Comparison of ENCODE assay signal across 13 cellular contexts in the genomic region with DNA sequence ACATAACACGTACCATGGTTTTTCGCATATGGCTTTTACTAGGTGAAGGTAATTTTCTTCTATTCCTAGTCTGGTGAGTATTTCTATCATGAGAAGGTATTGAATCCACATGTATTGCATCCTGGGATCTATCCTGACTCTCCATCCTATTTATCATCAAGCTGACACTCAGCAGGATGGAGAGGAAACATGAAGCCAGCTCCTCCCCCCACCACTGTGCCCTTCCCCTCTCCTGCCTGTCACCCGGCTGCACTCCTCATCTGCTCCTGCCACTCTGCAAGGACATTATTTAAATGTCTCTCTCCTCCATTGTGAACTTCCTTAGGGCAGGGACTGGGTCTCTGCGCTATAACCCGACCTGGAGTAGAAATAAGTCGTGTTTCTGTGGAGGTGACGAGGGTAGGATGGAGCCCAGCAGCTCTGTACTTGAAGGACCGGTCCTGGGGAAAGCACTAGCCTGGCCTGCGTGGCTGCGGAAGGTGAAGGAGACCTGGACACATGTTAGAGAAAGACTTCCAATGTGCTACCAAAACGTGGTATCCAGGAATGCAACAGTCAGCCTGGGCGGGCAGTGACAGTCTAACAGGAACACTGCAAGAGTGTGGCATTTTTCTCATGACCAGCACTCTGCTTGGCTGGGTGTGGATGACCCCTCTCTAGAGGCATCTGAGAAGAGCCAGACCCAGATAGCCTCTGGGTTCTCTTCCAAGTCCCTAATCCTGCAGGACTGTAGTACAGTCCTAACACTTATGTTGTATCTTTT.
DNase-seq lines count a peak whose midpoint lies in the region; ATAC-seq and TF ChIP-seq lines count a peak whose summit lies in the region.
"Had no signal": no experiment of that assay in that cellular context is flagged by ENCODE, and none has a peak within 500 bp of the region (broad histone marks: within the 10 kb centered on the region; RNA-seq: fewer than 3 reads in every experiment).

No MANE protein-coding gene starts in this region.

- intact Hi-C loops in heart right ventricle (cut with DNase I): loop anchor here in 8 of 10 donors (5.0 to 10.0 kb wide), 7 partner anchors 34 to 164 kb away; a partner anchor contains a TSS
- intact Hi-C loops in PC-3 (cut with micrococcal nuclease): loop anchor here (10.0 kb wide), 1 partner anchor 72 kb away; no protein-coding TSS in a partner anchor

- H3K27ac ChIP-seq in GM23338 (ENCODE audit: low read depth) (no peak overlapping the region), heart right ventricle (peak overlapping the region; percentile 17 to 96 (median 84)), trophoblast cell (ENCODE audit: low read depth, low read length) (no peak overlapping the region), PC-3 (ENCODE audit: low read length) (no peak overlapping the region)
- H3K27ac ChIP-seq: ascending aorta, ovary, thoracic aorta had no signal

- H3K79me2 ChIP-seq in GM23338 (replicated peaks; ENCODE audit: insufficient read depth) (peaks cover 93% of the 10 kb centered on the region), trophoblast cell (ENCODE audit: control insufficient read depth, insufficient read depth, low read length, poor library complexity) (no peaks in the 10 kb centered on the region), PC-3 (ENCODE audit: low read length) (peaks cover 97% of the 10 kb centered on the region)

- H3F3A ChIP-seq in GM23338 (replicated peaks; ENCODE audit: low read depth): no peaks in the 10 kb centered on the region
- no peaks in the 10 kb centered on the region for H3F3A ChIP-seq in PC-3 (ENCODE audit: low read length, unreplicated experiment)

- peaks cover 3% of the 10 kb centered on the region for H3K27me3 Mint-ChIP-seq in GM23338 (ENCODE audit: insufficient read depth, low read depth, poor library complexity)

- CTCF ChIA-PET in PC-3 (lab: Charles Lee): no interaction called here

- H4K91ac ChIP-seq in trophoblast cell (ENCODE audit: low read depth, low read length): no peak overlapping the region

- no peaks in the 10 kb centered on the region for H3K9me3 Mint-ChIP-seq in GM23338

- H2BK5ac ChIP-seq in trophoblast cell (ENCODE audit: low read depth, low read length, poor library complexity): no peak overlapping the region

- H3K4me3 Mint-ChIP-seq in GM23338: no peak overlapping the region

- BruUV-seq in PC-3 (replicated peaks; lab: Mats Ljungman, UMichigan): no TSS peak

- H3K9ac ChIP-seq in trophoblast cell (ENCODE audit: low read length) (no peak overlapping the region), PC-3 (ENCODE audit: low read length) (no peak overlapping the region)

- H3K18ac ChIP-seq in trophoblast cell (ENCODE audit: low read length): no peak overlapping the region

- no peaks in the 10 kb centered on the region for H3K79me1 ChIP-seq in trophoblast cell (ENCODE audit: low read length)

- no peak for TF ChIP-seq CTCF in GM23338 (conservative IDR thresholded peaks at IDR 0.05; ENCODE audit: low read depth in 2 of 2)
- no peak for TF ChIP-seq CTCF in heart right ventricle (IDR thresholded peaks at IDR 0.05)
- no peak for TF ChIP-seq CTCF in PC-3 (conservative IDR thresholded peaks at IDR 0.05; ENCODE audit: low read depth, low read length)

- H3K4me3 ChIP-seq in GM23338 (no peak overlapping the region), heart right ventricle (no peak overlapping the region), trophoblast cell (ENCODE audit: low read depth, low read length) (no peak overlapping the region), PC-3 (ENCODE audit: low read length) (no peak overlapping the region)
- H3K4me3 ChIP-seq: ascending aorta, ovary, thoracic aorta had no signal

- H3K4me2 ChIP-seq in GM23338: no peak overlapping the region
- no peak overlapping the region for H3K4me2 ChIP-seq in trophoblast cell (ENCODE audit: low read length)
- H3K4me2 ChIP-seq in PC-3 (ENCODE audit: low read length): no peak overlapping the region

- no peak overlapping the region for H2AK5ac ChIP-seq in trophoblast cell (ENCODE audit: low read length)

- no peak overlapping the region for H3K27ac Mint-ChIP-seq in GM23338

- no peak overlapping the region for H2BK120ac ChIP-seq in trophoblast cell (ENCODE audit: insufficient read depth, low read length, poor library complexity)

- peaks cover 8% of the 10 kb centered on the region; the same call in 1 of the 2 replicates for H3K4me1 ChIP-seq in GM23338 (ENCODE audit: insufficient read depth)
- H3K4me1 ChIP-seq in heart right ventricle: peaks cover 19 to 99% (median 77%) of the 10 kb centered on the region in 9 donors
- peaks cover 15 to 18% of the 10 kb centered on the region in 2 experiments for H3K4me1 ChIP-seq in trophoblast cell (ENCODE audit: control insufficient read depth in 1 of 2, insufficient read depth in 2 of 2, low read length in 2 of 2)
- peaks cover 21% of the 10 kb centered on the region for H3K4me1 ChIP-seq in PC-3 (ENCODE audit: insufficient read depth, low read length)

- H3K14ac ChIP-seq in trophoblast cell (ENCODE audit: low read length): no peak overlapping the region

- H3K4me1 Mint-ChIP-seq in GM23338: peaks cover 32% of the 10 kb centered on the region

- peak; percentile 16; the same call in 2 of the 3 replicates for ATAC-seq in GM23338
- ATAC-seq in heart right ventricle: no peak
- ATAC-seq in PC-3: no peak
- no peak for ATAC-seq in GM21447 (IDR thresholded peaks at IDR 0.05; ENCODE audit: unreplicated experiment)

- POLR2A ChIA-PET in PC-3 (lab: Charles Lee; ENCODE audit: unreplicated experiment): no interaction called here

- H3K9me2 ChIP-seq in GM23338 (ENCODE audit: insufficient read depth): no peaks in the 10 kb centered on the region
- H3K9me2 ChIP-seq in PC-3 (replicated peaks; ENCODE audit: low read length): no peaks in the 10 kb centered on the region

- WGBS in heart right ventricle, 2 donors: 48 to 63% methylated on average over 12 of the region's 12 CpGs
- no CpG with 5 or more reads among the region's 12 CpGs for WGBS in trophoblast cell (ENCODE audit: extremely low coverage, insufficient coverage, insufficient read length)

- no peak overlapping the region for H2AFZ ChIP-seq in GM23338
- no peak overlapping the region for H2AFZ ChIP-seq in trophoblast cell (ENCODE audit: insufficient read depth, low read length, poor library complexity)
- H2AFZ ChIP-seq in PC-3 (ENCODE audit: low read length): no peak overlapping the region

- no peak overlapping the region for H3K23ac ChIP-seq in trophoblast cell (ENCODE audit: low read length)

- H4K20me1 ChIP-seq in GM23338 (replicated peaks; ENCODE audit: insufficient read depth) (peaks cover 35% of the 10 kb centered on the region), PC-3 (ENCODE audit: low read length) (peaks cover 15% of the 10 kb centered on the region; the same call in 1 of the 2 replicates)

- peak; percentile 15 for DNase-seq in GM23338 (ENCODE audit: low spot score)
- peak; percentile 18 for DNase-seq in NCI-H345 treated with DMSO at 0.1 percent for 48 hours (lab: John Stamatoyannopoulos, UW; ENCODE audit: unreplicated experiment)
- no peak for DNase-seq in heart right ventricle
- DNase-seq in trophoblast cell: peak; percentile 60 to 80
- no peak for DNase-seq in PC-3
- DNase-seq in activated CD8-positive, alpha-beta memory T cell treated with anti-CD3 and anti-CD28 coated beads, Interleukin-2, amount 50 U/mL, for 4 hours: no peak
- DNase-seq: activated gamma-delta T cell treated with Interleukin-2 at 50 U/mL for 16 hours, BE2C, DMS153, ovary had no signal

- no peak overlapping the region for H3K4ac ChIP-seq in trophoblast cell (ENCODE audit: low read depth, low read length)

- H3K36me3 ChIP-seq in GM23338 (ENCODE audit: insufficient read depth): no peaks in the 10 kb centered on the region
- H3K36me3 ChIP-seq in heart right ventricle: no peaks in the 10 kb centered on the region
- no peaks in the 10 kb centered on the region for H3K36me3 ChIP-seq in trophoblast cell (ENCODE audit: control insufficient read depth in 1 of 2, insufficient read depth in 2 of 2, low read length in 2 of 2)
- H3K36me3 ChIP-seq in PC-3 (ENCODE audit: low read depth, low read length): no peaks in the 10 kb centered on the region
- H3K36me3 ChIP-seq: ascending aorta, BE2C, ovary, thoracic aorta had no signal

- H4K8ac ChIP-seq in trophoblast cell (ENCODE audit: low read depth, low read length): no peak overlapping the region

- H3K36me3 Mint-ChIP-seq in GM23338 (ENCODE audit: low read depth): no peaks in the 10 kb centered on the region

- no peak overlapping the region for H2BK12ac ChIP-seq in trophoblast cell (ENCODE audit: low read length)

- no peak overlapping the region for H4K12ac ChIP-seq in trophoblast cell (ENCODE audit: low read depth, low read length)

- H3K9me3 ChIP-seq in heart right ventricle (no peaks in the 10 kb centered on the region), trophoblast cell (ENCODE audit: insufficient read depth, low read depth, low read length) (peaks cover 1% of the 10 kb centered on the region), PC-3 (ENCODE audit: low read length) (no peaks in the 10 kb centered on the region)
- H3K9me3 ChIP-seq: ascending aorta, BE2C, ovary, thoracic aorta had no signal

- H3K27me3 ChIP-seq in GM23338 (ENCODE audit: insufficient read depth) (no peaks in the 10 kb centered on the region), heart right ventricle (no peaks in the 10 kb centered on the region), trophoblast cell (ENCODE audit: insufficient read depth, low read length) (no peaks in the 10 kb centered on the region), PC-3 (ENCODE audit: low read length) (no peaks in the 10 kb centered on the region)
- H3K27me3 ChIP-seq: ascending aorta, BE2C, ovary had no signal

TF ChIP-seq in GM23338, 12 proteins besides CTCF, POLR2A, EP300 and RAD21 (continues in another document):
- TF ChIP-seq EZH2phosphoT487 (IDR thresholded peaks at IDR 0.05; ENCODE audit: unreplicated experiment): no peak
- TF ChIP-seq JUNB (IDR thresholded peaks at IDR 0.05; ENCODE audit: unreplicated experiment): no peak

Comparison
In these comparisons a context has a peak if more than half of its experiments do, and no peak if none do; other contexts are left out.
1. DNase-seq: peak in GM23338 (single experiment), NCI-H345 treated with DMSO at 0.1 percent for 48 hours (single experiment) and trophoblast cell (2 of 2); none in heart right ventricle (0 of 2), PC-3 (single experiment) and activated CD8-positive, alpha-beta memory T cell treated with anti-CD3 and anti-CD28 coated beads, Interleukin-2, amount 50 U/mL, for 4 hours (single experiment).
2. H3K27ac ChIP-seq: peak in heart right ventricle (10 of 10); none in GM23338 (single experiment), trophoblast cell (single experiment) and PC-3 (single experiment).